In genomic region chr1:19620786-19621185, GRCh38 we compare ENCODE assay signal across 1 cellular context.
TF ChIP-seq lines count a peak whose summit lies in the region.

No MANE protein-coding gene starts in this region.

TF ChIP-seq in HepG2, 621 proteins besides CTCF, POLR2A, EP300 and RAD21:
- TF ChIP-seq MATR3 (CRISPR knock-in tag; IDR thresholded peaks at IDR 0.05) (no peak), RORA (CRISPR knock-in tag; IDR thresholded peaks at IDR 0.05) (no peak), ZNF234 (CRISPR knock-in tag; conservative IDR thresholded peaks at IDR 0.05) (no peak), ZNF121 (CRISPR knock-in tag; IDR thresholded peaks at IDR 0.05) (no peak), TFE3 (CRISPR knock-in tag; IDR thresholded peaks at IDR 0.05) (no peak), MTF2 (CRISPR knock-in tag; IDR thresholded peaks at IDR 0.05; ENCODE audit: borderline replicate concordance) (no peak), ZNF607 (CRISPR knock-in tag; IDR thresholded peaks at IDR 0.05; ENCODE audit: borderline replicate concordance) (no peak), ATRX (CRISPR knock-in tag; IDR thresholded peaks at IDR 0.05; ENCODE audit: borderline replicate concordance) (no peak), MAX (IDR thresholded peaks at IDR 0.05) (no peak), RXRB (CRISPR knock-in tag; IDR thresholded peaks at IDR 0.05; ENCODE audit: borderline replicate concordance) (no peak), KDM5B (CRISPR knock-in tag; IDR thresholded peaks at IDR 0.05; ENCODE audit: borderline replicate concordance) (no peak), SP140L (CRISPR knock-in tag; IDR thresholded peaks at IDR 0.05; ENCODE audit: borderline replicate concordance) (no peak), ARID4A (CRISPR knock-in tag; IDR thresholded peaks at IDR 0.05; ENCODE audit: borderline replicate concordance) (no peak), SIN3B (IDR thresholded peaks at IDR 0.05; ENCODE audit: low read length) (no peak), ZBTB37 (CRISPR knock-in tag; IDR thresholded peaks at IDR 0.05) (no peak), ZNF703 (CRISPR knock-in tag; IDR thresholded peaks at IDR 0.05; ENCODE audit: borderline replicate concordance) (no peak), MLLT10 (CRISPR knock-in tag; IDR thresholded peaks at IDR 0.05) (no peak), ZNF687 (CRISPR knock-in tag; IDR thresholded peaks at IDR 0.05) (no peak), ZNF318 (CRISPR knock-in tag; IDR thresholded peaks at IDR 0.05) (no peak), ZNF496 (CRISPR knock-in tag; IDR thresholded peaks at IDR 0.05; ENCODE audit: insufficient replicate concordance) (no peak)
